ENCODE assay signal across 24 cellular contexts in the genomic region with DNA sequence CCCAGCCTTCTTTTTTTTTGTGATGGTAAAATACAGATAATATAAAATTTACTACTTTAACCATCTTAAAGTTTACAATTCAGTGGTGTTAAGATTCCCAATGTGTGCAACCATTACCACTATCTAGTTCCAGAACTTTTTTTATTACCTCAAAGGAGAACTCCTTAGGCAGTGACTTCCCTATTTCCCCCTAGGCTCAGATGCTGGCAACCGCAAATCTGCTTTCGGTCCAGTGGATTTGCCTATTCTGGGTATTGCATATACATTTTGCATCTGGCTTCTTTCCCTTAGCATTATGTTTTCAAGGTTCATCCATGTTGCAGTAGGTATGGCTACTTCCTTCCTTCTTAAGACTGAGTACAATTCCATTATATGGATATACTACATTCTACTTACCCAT.
"Had no signal": no experiment of that assay in that cellular context is flagged by ENCODE, and none has a peak within 500 bp of the region (broad histone marks: within the 10 kb centered on the region; RNA-seq: fewer than 3 reads in every experiment).

No MANE protein-coding gene starts in this region.

- H3K27me3 ChIP-seq: breast epithelium, gastrocnemius medialis, heart left ventricle, left lung, ovary, right lobe of liver, tibial artery, uterus had no signal

- H3K27ac ChIP-seq: left lung, right lobe of liver, tibial artery, VCaP had no signal

- ATAC-seq: esophagus mucosa, gastrocnemius medialis, heart left ventricle, right lobe of liver had no signal

- H3K36me3 ChIP-seq: breast epithelium, gastrocnemius medialis, heart left ventricle, left lung, ovary, right lobe of liver, tibial artery, uterus had no signal

- H3K4me1 ChIP-seq: gastrocnemius medialis, right lobe of liver had no signal

- DNase-seq: activated CD4-positive, alpha-beta T cell treated with anti-CD3 and anti-CD28 coated beads, Interleukin-2, amount 50 U/mL, for 1 hour; activated CD4-positive, CD25-positive, alpha-beta regulatory T cell treated with anti-CD3 and anti-CD28 coated beads, Interleukin-2, amount 50 U/mL, for 72 hours; activated CD8-positive, alpha-beta memory T cell treated with anti-CD3 and anti-CD28 coated beads, Interleukin-2, amount 50 U/mL, for 4 hours; activated effector memory CD4-positive, alpha-beta T cell treated with Interleukin-2 at 50 U/mL for 16 hours; activated naive CD4-positive, alpha-beta T cell treated with anti-CD3 and anti-CD28 coated beads, Interleukin-2, amount 50 U/mL, for 16 hours; activated T-cell treated with anti-CD3 and anti-CD28 coated beads, Interleukin-2, amount 50 U/mL, for 48 hours; cerebellar nuclear complex; cortex of kidney; gastrocnemius medialis; heart left ventricle; kidney; left lung; mammary epithelial cell; midbrain; right lobe of liver; stimulated activated CD8-positive, alpha-beta memory T cell treated with anti-CD3 and anti-CD28 coated beads, Interleukin-4, amount 100 ng/mL, for 48 hours; stimulated activated naive CD4-positive, alpha-beta T cell; T-helper 1 cell; tibial artery; uterus had no signal

- H3K4me3 ChIP-seq: breast epithelium, gastrocnemius medialis, heart left ventricle, left lung, ovary, right lobe of liver, tibial artery, uterus had no signal

- H3K9me3 ChIP-seq: breast epithelium, gastrocnemius medialis, heart left ventricle, left lung, ovary, right lobe of liver, tibial artery, uterus had no signal
